Comparison of ENCODE assay signal across 18 cellular contexts in the genomic region with DNA sequence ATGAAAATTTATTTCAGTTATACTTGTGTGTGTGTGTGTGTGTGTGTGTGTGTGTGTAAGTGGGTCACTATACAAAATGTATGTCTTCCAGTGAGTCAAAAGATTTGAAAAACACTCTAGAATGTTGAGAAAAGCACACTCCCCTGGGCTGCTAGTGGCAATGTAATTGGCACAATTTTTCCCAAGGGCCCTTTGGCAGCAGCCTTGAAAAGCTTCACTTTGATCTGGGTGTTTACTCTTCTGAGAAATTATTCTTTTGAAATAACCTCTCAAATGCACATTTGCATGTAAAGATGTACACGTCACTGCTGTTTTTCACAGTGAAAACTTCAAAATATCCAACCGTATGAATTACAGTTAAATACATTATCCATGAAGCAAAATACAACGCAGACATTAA. TPM values are rescaled to one million over a fixed set of nuclear protein-coding genes. Genes with fewer than 3 reads are reported as not detected.
"Had no signal": no experiment of that assay in that cellular context is flagged by ENCODE, and none has a peak within 500 bp of the region (broad histone marks: within the 10 kb centered on the region; RNA-seq: fewer than 3 reads in every experiment).

No MANE protein-coding gene starts in this region.

- H3K27ac ChIP-seq: ascending aorta, left ventricle myocardium inferior, right atrium auricular region, transverse colon had no signal

- H3K4me3 ChIP-seq: ascending aorta, left ventricle myocardium inferior, right atrium auricular region, skin epidermis, transverse colon had no signal

- DNase-seq: activated CD4-positive, alpha-beta T cell treated with anti-CD3 and anti-CD28 coated beads for 1 hour; activated CD4-positive, alpha-beta T cell treated with anti-CD3 and anti-CD28 coated beads, Interleukin-2, amount 50 U/mL, for 4 hours; activated naive CD4-positive, alpha-beta T cell treated with anti-CD3 and anti-CD28 coated beads, Interleukin-2, amount 10 ng/mL, durations not matched to agents 7 days and 5 days; activated T-cell treated with anti-CD3 and anti-CD28 coated beads for 4 hours; effector memory CD4-positive, alpha-beta T cell; foreskin fibroblast; hypothalamus; kidney; left ventricle myocardium inferior; mesendoderm; occipital lobe; stimulated activated naive CD8-positive, alpha-beta T cell treated with anti-CD3 and anti-CD28 coated beads, Interleukin-15, Interleukin-2, amounts not matched to agents 100 U/mL and 50 U/mL, for 24 hours; T1000; transverse colon had no signal

- H3K9me3 ChIP-seq: ascending aorta, left ventricle myocardium inferior, right atrium auricular region, transverse colon had no signal

- H3K27me3 ChIP-seq: ascending aorta, right atrium auricular region, transverse colon had no signal

- ATAC-seq: natural killer cell treated with Interleukin-12 subunit alpha and Interleukin-12 subunit beta and Interleukin-15 and Interleukin-18, amount 100 ng/mL, for 72 hours; stimulated activated naive CD8-positive, alpha-beta T cell treated with anti-CD3 and anti-CD28 coated beads, Interleukin-15, Interleukin-2, amounts not matched to agents 100 U/mL and 50 U/mL, for 24 hours had no signal

- H3K36me3 ChIP-seq: ascending aorta, left ventricle myocardium inferior, right atrium auricular region, transverse colon had no signal

RNA-seq across cellular contexts. Expression of a gene that starts 22.1 kb away (rescaled TPM):
- total RNA-seq: ascending aorta; natural killer cell treated with Interleukin-12 subunit alpha and Interleukin-12 subunit beta and Interleukin-15 and Interleukin-18, amount 100 ng/mL, for 72 hours had no signal
